In genomic region chr3:16316396-16316795, GRCh38 we compare ENCODE assay signal across 25 cellular contexts. TPM values are rescaled to one million over a fixed set of nuclear protein-coding genes. Genes with fewer than 3 reads are reported as not detected.
DNase-seq lines count a peak whose midpoint lies in the region; ATAC-seq and TF ChIP-seq lines count a peak whose summit lies in the region.
"Had no signal": no experiment of that assay in that cellular context is flagged by ENCODE, and none has a peak within 500 bp of the region (broad histone marks: within the 10 kb centered on the region; RNA-seq: fewer than 3 reads in every experiment).

No MANE protein-coding gene starts in this region.

- peaks cover 32% of the 10 kb centered on the region for H3K9me1 ChIP-seq in IMR-90 (ENCODE audit: insufficient read depth, low read length)

- H3K4me1 ChIP-seq in IMR-90 (ENCODE audit: control insufficient read depth, insufficient read depth, low read length): peaks cover 21% of the 10 kb centered on the region

- no peak overlapping the region for H2BK20ac ChIP-seq in IMR-90 (ENCODE audit: low read depth, low read length)

- no peak for DNase-seq in activated naive CD4-positive, alpha-beta T cell treated with anti-CD3 and anti-CD28 coated beads, Interleukin-2, amount 10 ng/mL, durations not matched to agents 7 days and 5 days
- DNase-seq in activated naive CD4-positive, alpha-beta T cell (lab: John Stamatoyannopoulos, UW): no peak
- DNase-seq in IMR-90: no peak
- no peak for DNase-seq in activated naive CD8-positive, alpha-beta T cell treated with anti-CD3 and anti-CD28 coated beads, Interleukin-2, amount 50 U/mL, for 24 hours
- peak in 1 of 2 donors; percentile 49 for DNase-seq in stimulated activated effector memory CD8-positive, alpha-beta T cell treated with anti-CD3 and anti-CD28 coated beads, Interleukin-12 subunit alpha, Interleukin-12 subunit beta, amount 100 ng/mL, for 72 hours (ENCODE audit: low spot score in 2 of 2)
- DNase-seq in brain microvascular endothelial cell: no peak
- DNase-seq in GM03348 (ENCODE audit: low spot score): no peak
- DNase-seq: amniotic stem cell; C1 segment of cervical spinal cord; foreskin melanocyte; KBM-7; NCI-H1436; NCI-H2107; NCI-H446 treated with DMSO at 0.1 percent for 48 hours; SK-N-SH; spleen; stimulated activated CD4-positive, alpha-beta T cell treated with anti-CD3 and anti-CD28 coated beads, Interleukin-4, amount 100 ng/mL, for 1 hour; stimulated activated naive CD4-positive, alpha-beta T cell treated with Interleukin-2 at 50 U/mL for 16 hours; T1000 had no signal

- no peak for ATAC-seq in IMR-90 (ENCODE audit: low read depth)
- ATAC-seq in activated naive CD8-positive, alpha-beta T cell treated with anti-CD3 and anti-CD28 coated beads, Interleukin-2, amount 50 U/mL, for 24 hours: no peak
- ATAC-seq in stimulated activated effector memory CD8-positive, alpha-beta T cell treated with anti-CD3 and anti-CD28 coated beads, Interleukin-12 subunit alpha, Interleukin-12 subunit beta, amount 100 ng/mL, for 72 hours: no peak
- ATAC-seq: esophagus mucosa, GM23338 had no signal

- H3K23ac ChIP-seq in IMR-90 (ENCODE audit: low read depth, low read length): no peak overlapping the region

- H3K56ac ChIP-seq in IMR-90 (ENCODE audit: extremely low read depth, insufficient read depth, low read length): no peak overlapping the region

- POLR2A ChIA-PET in IMR-90 (lab: Charles Lee; ENCODE audit: unreplicated experiment): no interaction called here

- no peak overlapping the region for H3K18ac ChIP-seq in IMR-90 (ENCODE audit: low read depth, low read length)

- no peak overlapping the region for H3K4ac ChIP-seq in IMR-90 (ENCODE audit: low read depth, low read length)

- no peak overlapping the region; the same call in 2 of the 3 replicates for H2BK15ac ChIP-seq in IMR-90 (ENCODE audit: low read depth, low read length)

- H3K9me3 ChIP-seq in IMR-90 (ENCODE audit: control insufficient read depth, insufficient read depth, low read length): no peaks in the 10 kb centered on the region
- H3K9me3 ChIP-seq: SK-N-SH, spleen had no signal

- whole genome bisulfite sequencing in IMR-90 (ENCODE audit: extremely low coverage in 2 of 2, insufficient read length in 1 of 2), 2 experiments: 80% methylated on average over 1 of the region's 3 CpGs; no CpG with 5 or more reads in 1 of the 2 experiments

- H3K4me2 ChIP-seq in IMR-90 (ENCODE audit: low read depth, low read length): no peak overlapping the region
- H3K4me2 ChIP-seq: GM23338, hepatocyte, SK-N-SH had no signal

- H3K14ac ChIP-seq in IMR-90 (replicated peaks; ENCODE audit: low read depth, low read length): no peak overlapping the region

- H3K27ac ChIP-seq in IMR-90 (ENCODE audit: insufficient read depth, low read length) (no peak overlapping the region), brain microvascular endothelial cell (no peak overlapping the region)
- H3K27ac ChIP-seq: coronary artery, hepatocyte had no signal

- H2AFZ ChIP-seq in IMR-90 (replicated peaks; ENCODE audit: low read length, poor library complexity): no peak overlapping the region
- H2AFZ ChIP-seq: GM23338, hepatocyte had no signal

- no peak overlapping the region for H4K8ac ChIP-seq in IMR-90 (ENCODE audit: low read depth in 2 of 2, low read length in 2 of 2)

- H3K79me1 ChIP-seq in IMR-90 (ENCODE audit: low read depth in 1 of 2, low read length in 2 of 2): peaks cover 8 to 57% of the 10 kb centered on the region in 2 experiments

- no peak overlapping the region for H4K91ac ChIP-seq in IMR-90 (ENCODE audit: insufficient read depth, low read depth, low read length)

- no peak overlapping the region for H3K4me3 Mint-ChIP-seq in activated naive CD4-positive, alpha-beta T cell treated with anti-CD3 and anti-CD28 coated beads, Interleukin-2, amount 10 ng/mL, durations not matched to agents 7 days and 5 days
- H3K4me3 Mint-ChIP-seq in activated naive CD8-positive, alpha-beta T cell treated with anti-CD3 and anti-CD28 coated beads, Interleukin-2, amount 50 U/mL, for 24 hours: no peak overlapping the region
- H3K4me3 Mint-ChIP-seq in stimulated activated effector memory CD8-positive, alpha-beta T cell treated with anti-CD3 and anti-CD28 coated beads, Interleukin-12 subunit alpha, Interleukin-12 subunit beta, amount 100 ng/mL, for 72 hours: no peak overlapping the region
- H3K4me3 Mint-ChIP-seq: GM23338, nephron had no signal

- no peak for TF ChIP-seq POLR2A in IMR-90 (IDR thresholded peaks at IDR 0.05; ENCODE audit: low read depth, low read length)

- H2AK5ac ChIP-seq in IMR-90 (ENCODE audit: low read depth, low read length): no peak overlapping the region

- no peak for TF ChIP-seq RAD21 in IMR-90 (IDR thresholded peaks at IDR 0.05; ENCODE audit: low read length)

- H3K9me3 Mint-ChIP-seq in activated naive CD4-positive, alpha-beta T cell treated with anti-CD3 and anti-CD28 coated beads, Interleukin-2, amount 10 ng/mL, durations not matched to agents 7 days and 5 days: no peaks in the 10 kb centered on the region
- no peaks in the 10 kb centered on the region for H3K9me3 Mint-ChIP-seq in activated naive CD8-positive, alpha-beta T cell treated with anti-CD3 and anti-CD28 coated beads, Interleukin-2, amount 50 U/mL, for 24 hours
- no peaks in the 10 kb centered on the region for H3K9me3 Mint-ChIP-seq in stimulated activated effector memory CD8-positive, alpha-beta T cell treated with anti-CD3 and anti-CD28 coated beads, Interleukin-12 subunit alpha, Interleukin-12 subunit beta, amount 100 ng/mL, for 72 hours
- H3K9me3 Mint-ChIP-seq: activated T-helper 2 cell treated with anti-CD3 and anti-CD28 coated beads, Interferon-gamma antibody, Interleukin-2, Interleukin-4, amounts not matched to agents 10 μg/mL and 5 μg/mL and 100 μg/mL, durations not matched to agents 14 hours and 24 hours and 36 hours; GM23338; nephron had no signal

- H3K27ac Mint-ChIP-seq in activated naive CD4-positive, alpha-beta T cell treated with anti-CD3 and anti-CD28 coated beads, Interleukin-2, amount 10 ng/mL, durations not matched to agents 7 days and 5 days: peak overlapping the region; percentile 94
- peak overlapping the region; percentile 86 for H3K27ac Mint-ChIP-seq in activated naive CD8-positive, alpha-beta T cell treated with anti-CD3 and anti-CD28 coated beads, Interleukin-2, amount 50 U/mL, for 24 hours
- H3K27ac Mint-ChIP-seq in stimulated activated effector memory CD8-positive, alpha-beta T cell treated with anti-CD3 and anti-CD28 coated beads, Interleukin-12 subunit alpha, Interleukin-12 subunit beta, amount 100 ng/mL, for 72 hours: peak overlapping the region; percentile 41
- H3K27ac Mint-ChIP-seq: activated T-helper 2 cell treated with anti-CD3 and anti-CD28 coated beads, Interferon-gamma antibody, Interleukin-2, Interleukin-4, amounts not matched to agents 10 μg/mL and 5 μg/mL and 100 μg/mL, durations not matched to agents 14 hours and 24 hours and 36 hours; GM23338; nephron had no signal

- no peaks in the 10 kb centered on the region for H4K20me1 ChIP-seq in IMR-90 (ENCODE audit: insufficient read depth, low read length)

- TSS peak; percentile 77 for BruUV-seq in IMR-90 (replicated peaks; lab: Mats Ljungman, UMichigan)

- H3K36me3 Mint-ChIP-seq in activated naive CD4-positive, alpha-beta T cell treated with anti-CD3 and anti-CD28 coated beads, Interleukin-2, amount 10 ng/mL, durations not matched to agents 7 days and 5 days: peaks cover 93% of the 10 kb centered on the region
- H3K36me3 Mint-ChIP-seq in activated naive CD8-positive, alpha-beta T cell treated with anti-CD3 and anti-CD28 coated beads, Interleukin-2, amount 50 U/mL, for 24 hours (ENCODE audit: low read depth): peaks cover 86% of the 10 kb centered on the region
- H3K36me3 Mint-ChIP-seq in stimulated activated effector memory CD8-positive, alpha-beta T cell treated with anti-CD3 and anti-CD28 coated beads, Interleukin-12 subunit alpha, Interleukin-12 subunit beta, amount 100 ng/mL, for 72 hours: peaks cover 92% of the 10 kb centered on the region

- H2BK120ac ChIP-seq in IMR-90 (ENCODE audit: low read depth, low read length): no peak overlapping the region

- no peak overlapping the region for H3K9ac ChIP-seq in IMR-90 (ENCODE audit: low read depth, low read length)
- H3K9ac ChIP-seq: SK-N-SH had no signal

- H2BK5ac ChIP-seq in IMR-90 (ENCODE audit: low read depth, low read length, poor library complexity, severe bottlenecking): no peak overlapping the region

- CTCF ChIA-PET in activated naive CD4-positive, alpha-beta T cell treated with anti-CD3 and anti-CD28 coated beads, Interleukin-2, amount 10 ng/mL, durations not matched to agents 7 days and 5 days (lab: Charles Lee): interaction anchor here (0.9 to 13.5 kb wide), 3 partner anchors 15 to 49 kb away, joined by 4 to 246 read pairs (median 46); partner anchors contain the start of genes DPH3 and OXNAD1
- CTCF ChIA-PET in IMR-90 (lab: Yijun Ruan, JAX): interaction anchor here (1.1 kb wide), 1 partner anchor 8 kb away, joined by 3 read pairs; no protein-coding TSS in a partner anchor

- TF ChIP-seq CTCF in IMR-90 (conservative IDR thresholded peaks at IDR 0.05; ENCODE audit: low read depth, low read length): no peak
- no peak for TF ChIP-seq CTCF in brain microvascular endothelial cell (IDR thresholded peaks at IDR 0.05; ENCODE audit: low read depth, low read length, missing control alignments)

- no peaks in the 10 kb centered on the region for H3K27me3 ChIP-seq in IMR-90 (ENCODE audit: control insufficient read depth, insufficient read depth, low read length)
- H3K27me3 ChIP-seq in brain microvascular endothelial cell (replicated peaks): no peaks in the 10 kb centered on the region
- H3K27me3 ChIP-seq: hepatocyte, spleen had no signal

- no peak overlapping the region for H2AK9ac ChIP-seq in IMR-90 (replicated peaks; ENCODE audit: low read depth, low read length, poor library complexity)

- dilution Hi-C loops in IMR-90 (cut with HindIII; ENCODE audit: low sequenced_read_pairs, unreplicated experiment): no loop called here

- in situ Hi-C loops in IMR-90 (cut with MboI; ENCODE audit: low sequenced_read_pairs) (no loop called here), brain microvascular endothelial cell (cut with HindIII; ENCODE audit: low pct_ligation_motif_present, low sequenced_read_pairs) (no loop called here)

- no peak overlapping the region for H3K4me3 ChIP-seq in IMR-90 (ENCODE audit: insufficient read depth, low read depth, low read length)
- H3K4me3 ChIP-seq in brain microvascular endothelial cell (ENCODE audit: low read depth, low read length): no peak overlapping the region
- H3K4me3 ChIP-seq: coronary artery, GM23338, hepatocyte, spleen had no signal

- peaks cover 42% of the 10 kb centered on the region for H3K36me3 ChIP-seq in IMR-90 (ENCODE audit: control insufficient read depth, insufficient read depth, low read length)
- peaks cover 67% of the 10 kb centered on the region for H3K36me3 ChIP-seq in brain microvascular endothelial cell (replicated peaks)

- intact Hi-C loops in IMR-90 (cut with micrococcal nuclease): loop anchor here (5.0 kb wide), 1 partner anchor 76 kb away; no protein-coding TSS in a partner anchor

- no peaks in the 10 kb centered on the region for H3K27me3 Mint-ChIP-seq in activated naive CD4-positive, alpha-beta T cell treated with anti-CD3 and anti-CD28 coated beads, Interleukin-2, amount 10 ng/mL, durations not matched to agents 7 days and 5 days
- no peaks in the 10 kb centered on the region for H3K27me3 Mint-ChIP-seq in activated naive CD8-positive, alpha-beta T cell treated with anti-CD3 and anti-CD28 coated beads, Interleukin-2, amount 50 U/mL, for 24 hours

- no peak overlapping the region for H4K5ac ChIP-seq in IMR-90 (ENCODE audit: low read depth, low read length)

- H3K4me1 Mint-ChIP-seq in activated naive CD4-positive, alpha-beta T cell treated with anti-CD3 and anti-CD28 coated beads, Interleukin-2, amount 10 ng/mL, durations not matched to agents 7 days and 5 days: peaks cover 96% of the 10 kb centered on the region
- peaks cover 95% of the 10 kb centered on the region for H3K4me1 Mint-ChIP-seq in activated naive CD8-positive, alpha-beta T cell treated with anti-CD3 and anti-CD28 coated beads, Interleukin-2, amount 50 U/mL, for 24 hours
- H3K4me1 Mint-ChIP-seq in stimulated activated effector memory CD8-positive, alpha-beta T cell treated with anti-CD3 and anti-CD28 coated beads, Interleukin-12 subunit alpha, Interleukin-12 subunit beta, amount 100 ng/mL, for 72 hours: peaks cover 75% of the 10 kb centered on the region

RNA-seq across cellular contexts. Expression of gene OXNAD1, which starts 51.4 kb away (rescaled TPM):
- 11.1 and 11.3 TPM in 2 replicates for total RNA-seq in IMR-90 (2012; rRNA removed)
- 5.0 and 6.2 TPM in 2 replicates for polyA plus RNA-seq in IMR-90 (2012; rRNA removed)
- 2.7 and 3.5 TPM in 2 replicates for polyA plus RNA-seq in IMR-90 (2012; cell fraction: cytosol; rRNA removed)
- polyA plus RNA-seq in IMR-90 (2012; cell fraction: nucleus; rRNA removed; ENCODE audit: low replicate concordance): 2.0 and 4.6 TPM in 2 replicates

RNA-seq across cellular contexts. Expression of gene DPH3, which starts 51.7 kb away (rescaled TPM):
- total RNA-seq in IMR-90 (2012; rRNA removed): 32.1 and 34.4 TPM in 2 replicates
- 11.4 and 12.9 TPM in 2 replicates for polyA plus RNA-seq in IMR-90 (2012; rRNA removed)
- 3.8 and 5.9 TPM in 2 replicates for polyA plus RNA-seq in IMR-90 (2012; cell fraction: cytosol; rRNA removed)
- polyA plus RNA-seq in IMR-90 (2012; cell fraction: nucleus; rRNA removed; ENCODE audit: low replicate concordance): 0.71 and 4.2 TPM in 2 replicates

Comparison
In these comparisons a context has a peak if more than half of its experiments do, and no peak if none do; other contexts are left out.
1. H3K27ac Mint-ChIP-seq: peak in every context shown above with its lines; median percentile 94 in activated naive CD4-positive, alpha-beta T cell treated with anti-CD3 and anti-CD28 coated beads, Interleukin-2, amount 10 ng/mL, durations not matched to agents 7 days and 5 days; 86 in activated naive CD8-positive, alpha-beta T cell treated with anti-CD3 and anti-CD28 coated beads, Interleukin-2, amount 50 U/mL, for 24 hours; 41 in stimulated activated effector memory CD8-positive, alpha-beta T cell treated with anti-CD3 and anti-CD28 coated beads, Interleukin-12 subunit alpha, Interleukin-12 subunit beta, amount 100 ng/mL, for 72 hours.